ENCODE assay signal across 27 cellular contexts in the genomic region with DNA sequence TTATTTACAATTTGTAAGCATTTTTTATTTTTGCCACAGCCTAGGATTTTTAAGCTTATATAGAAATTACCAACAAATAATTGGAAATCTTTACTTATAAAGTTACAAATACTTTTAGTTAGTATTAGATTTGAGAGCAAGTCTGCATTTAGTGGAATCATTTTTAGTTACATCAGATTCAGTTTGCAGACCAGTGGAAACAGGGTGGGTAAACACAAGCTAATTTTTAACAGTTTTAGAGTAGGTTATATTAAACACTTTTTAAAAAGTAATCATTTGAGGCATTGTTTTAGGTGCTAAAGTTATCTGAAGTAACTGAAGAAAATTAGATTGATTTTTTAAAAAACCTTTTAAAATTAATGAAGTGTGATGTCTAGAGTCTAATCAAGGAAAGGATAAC.
"Had no signal": no experiment of that assay in that cellular context is flagged by ENCODE, and none has a peak within 500 bp of the region (broad histone marks: within the 10 kb centered on the region; RNA-seq: fewer than 3 reads in every experiment).

No MANE protein-coding gene starts in this region.

- H3K9me3 Mint-ChIP-seq: naive B cell; natural killer cell treated with Interleukin-12 subunit alpha and Interleukin-12 subunit beta and Interleukin-15 and Interleukin-18, amount 100 ng/mL, for 72 hours; neural crest cell; stimulated activated naive B cell treated with anti-CD40 and anti-IgM and Interleukin-4, amounts not matched to agents 10 μg/mL and 1 μg/mL and 100 μg/mL, for 72 hours; stimulated activated naive CD8-positive, alpha-beta T cell treated with anti-CD3 and anti-CD28 coated beads, Interleukin-15, Interleukin-2, amounts not matched to agents 100 ng/mL and 50 ng/mL, for 24 hours had no signal

- ATAC-seq: foreskin keratinocyte; gastroesophageal sphincter; heart left ventricle; left colon; left ventricle myocardium superior; lower lobe of right lung; stimulated activated naive B cell treated with anti-CD40 and anti-IgM and Interleukin-4, amounts not matched to agents 10 μg/mL and 1 μg/mL and 100 μg/mL, for 72 hours had no signal

- H3K4me1 Mint-ChIP-seq: naive B cell; stimulated activated naive B cell treated with anti-CD40 and anti-IgM and Interleukin-4, amounts not matched to agents 10 μg/mL and 1 μg/mL and 100 μg/mL, for 72 hours had no signal

- H3K27me3 ChIP-seq: dorsolateral prefrontal cortex, esophagus muscularis mucosa, foreskin keratinocyte, gastroesophageal sphincter, heart left ventricle, hepatocyte, right atrium auricular region, sigmoid colon, tibial nerve, upper lobe of left lung had no signal

- FAIRE-seq: urothelium cell line had no signal

- H2AFZ ChIP-seq: hepatocyte had no signal

- H3K4me3 ChIP-seq: dorsolateral prefrontal cortex, esophagus muscularis mucosa, gastroesophageal sphincter, heart left ventricle, hepatocyte, lower lobe of right lung, prostate gland, right atrium auricular region, sigmoid colon, skin epidermis, thoracic aorta, tibial nerve, upper lobe of left lung had no signal

- H3K36me3 ChIP-seq: esophagus muscularis mucosa, gastroesophageal sphincter, lower lobe of right lung, prostate gland, right atrium auricular region, thoracic aorta, tibial nerve had no signal

- H3K79me2 ChIP-seq: hepatocyte had no signal

- H3K27ac ChIP-seq: dorsolateral prefrontal cortex, epithelial cell of prostate, esophagus muscularis mucosa, foreskin keratinocyte, gastroesophageal sphincter, heart left ventricle, hepatocyte, lower lobe of right lung, prostate gland, right atrium auricular region, sigmoid colon, skin epidermis, thoracic aorta, tibial nerve, upper lobe of left lung had no signal

- H3K36me3 Mint-ChIP-seq: naive B cell; natural killer cell treated with Interleukin-12 subunit alpha and Interleukin-12 subunit beta and Interleukin-15 and Interleukin-18, amount 100 ng/mL, for 72 hours; stimulated activated naive B cell treated with anti-CD40 and anti-IgM and Interleukin-4, amounts not matched to agents 10 μg/mL and 1 μg/mL and 100 μg/mL, for 72 hours had no signal

- H3K4me3 Mint-ChIP-seq: naive B cell; neural crest cell; stimulated activated naive B cell treated with anti-CD40 and anti-IgM and Interleukin-4, amounts not matched to agents 10 μg/mL and 1 μg/mL and 100 μg/mL, for 72 hours; stimulated activated naive CD8-positive, alpha-beta T cell treated with anti-CD3 and anti-CD28 coated beads, Interleukin-15, Interleukin-2, amounts not matched to agents 100 ng/mL and 50 ng/mL, for 24 hours had no signal

- H3K9me3 ChIP-seq: esophagus muscularis mucosa, gastroesophageal sphincter, heart left ventricle, lower lobe of right lung, prostate gland, right atrium auricular region, sigmoid colon, thoracic aorta, tibial nerve, upper lobe of left lung had no signal

- DNase-seq: dorsolateral prefrontal cortex; effector CD4-positive, alpha-beta T cell; foreskin keratinocyte; heart left ventricle; kidney glomerular epithelial cell; left colon; left ventricle myocardium superior; lower lobe of right lung; naive B cell; sigmoid colon; stimulated activated CD4-positive, alpha-beta T cell treated with anti-CD3 and anti-CD28 coated beads, Interleukin-15, amount 100 ng/mL, for 24 hours; stimulated activated CD4-positive, alpha-beta T cell treated with anti-CD3 and anti-CD28 coated beads, Interleukin-2, amount 100 ng/mL, for 48 hours; stimulated activated naive B cell treated with anti-CD40 and anti-IgM and Interleukin-4, amounts not matched to agents 10 μg/mL and 1 μg/mL and 100 μg/mL, for 72 hours; upper lobe of left lung had no signal

- H3K27me3 Mint-ChIP-seq: naive B cell; natural killer cell treated with Interleukin-12 subunit alpha and Interleukin-12 subunit beta and Interleukin-15 and Interleukin-18, amount 100 ng/mL, for 72 hours; stimulated activated naive CD8-positive, alpha-beta T cell treated with anti-CD3 and anti-CD28 coated beads, Interleukin-15, Interleukin-2, amounts not matched to agents 100 ng/mL and 50 ng/mL, for 24 hours had no signal

- H3K4me2 ChIP-seq: hepatocyte had no signal

- H3K4me1 ChIP-seq: foreskin keratinocyte, gastroesophageal sphincter, prostate gland had no signal

- H3K27ac Mint-ChIP-seq: naive B cell; natural killer cell treated with Interleukin-12 subunit alpha and Interleukin-12 subunit beta and Interleukin-15 and Interleukin-18, amount 100 ng/mL, for 72 hours; stimulated activated naive B cell treated with anti-CD40 and anti-IgM and Interleukin-4, amounts not matched to agents 10 μg/mL and 1 μg/mL and 100 μg/mL, for 72 hours; stimulated activated naive CD8-positive, alpha-beta T cell treated with anti-CD3 and anti-CD28 coated beads, Interleukin-15, Interleukin-2, amounts not matched to agents 100 ng/mL and 50 ng/mL, for 24 hours had no signal
